ENCODE assay signal across 20 cellular contexts in the genomic region with DNA sequence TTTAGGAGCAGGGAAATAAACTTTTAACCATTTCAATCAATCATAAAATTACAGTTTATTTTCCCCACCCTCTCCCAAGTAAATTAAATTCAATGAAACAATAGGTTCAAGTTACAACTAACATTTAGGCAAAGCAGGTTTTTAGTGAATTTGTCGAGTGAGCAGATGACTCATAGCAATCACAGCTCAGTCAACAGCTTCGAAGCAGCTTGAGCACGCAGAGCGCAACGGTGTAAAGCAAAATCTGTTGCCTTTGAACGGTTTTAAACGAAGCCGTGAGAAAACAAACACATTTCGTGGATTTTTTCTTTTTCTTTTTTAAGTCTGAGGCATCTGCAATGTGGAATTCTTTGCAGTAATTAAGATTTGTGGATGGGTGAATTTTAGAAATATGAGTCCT.
DNase-seq lines count a peak whose midpoint lies in the region; ATAC-seq, FAIRE-seq and TF ChIP-seq lines count a peak whose summit lies in the region.
"Had no signal": no experiment of that assay in that cellular context is flagged by ENCODE, and none has a peak within 500 bp of the region (broad histone marks: within the 10 kb centered on the region; RNA-seq: fewer than 3 reads in every experiment).

No MANE protein-coding gene starts in this region.

- H3K18ac ChIP-seq in IMR-90 (ENCODE audit: low read depth, low read length) = no peak overlapping the region

- in situ Hi-C loops in IMR-90 (cut with MboI; ENCODE audit: low sequenced_read_pairs) = no loop called here

- no peak overlapping the region for H3K27ac ChIP-seq in IMR-90 (ENCODE audit: insufficient read depth, low read length)
- H3K27ac ChIP-seq: heart left ventricle, left lung, SK-N-MC, testis had no signal

- no peak overlapping the region for H3K56ac ChIP-seq in IMR-90 (ENCODE audit: extremely low read depth, insufficient read depth, low read length)

- H3K9me3 ChIP-seq in IMR-90 (ENCODE audit: control insufficient read depth, insufficient read depth, low read length) = no peaks in the 10 kb centered on the region; the same call in 1 of the 2 replicates
- H3K9me3 ChIP-seq: heart left ventricle, left lung, testis had no signal

- dilution Hi-C loops in IMR-90 (cut with HindIII; ENCODE audit: low sequenced_read_pairs, unreplicated experiment) = no loop called here

- POLR2A ChIA-PET in IMR-90 (lab: Charles Lee; ENCODE audit: unreplicated experiment) = interaction anchor here (0.7 kb wide), 1 partner anchor 23 kb away, joined by 8 read pairs; no protein-coding TSS in a partner anchor

- H3K9ac ChIP-seq in IMR-90 (ENCODE audit: low read depth, low read length) = no peak overlapping the region

- no peaks in the 10 kb centered on the region for H4K20me1 ChIP-seq in IMR-90 (ENCODE audit: insufficient read depth, low read length)

- FAIRE-seq in endometrium (lab: Jason Lieb, UNC) = peak; percentile 92

- no peak for ATAC-seq in IMR-90 (ENCODE audit: low read depth)
- ATAC-seq: CD8-positive, alpha-beta T cell; heart left ventricle; left lung; stimulated activated effector memory CD8-positive, alpha-beta T cell treated with anti-CD3 and anti-CD28 coated beads, Interleukin-12 subunit alpha, Interleukin-12 subunit beta, amount 100 ng/mL, for 72 hours had no signal

- TF ChIP-seq POLR2A in IMR-90 (IDR thresholded peaks at IDR 0.05; ENCODE audit: low read depth, low read length) = no peak

- no peak overlapping the region for H2BK120ac ChIP-seq in IMR-90 (ENCODE audit: low read depth, low read length)

- WGBS in IMR-90 (ENCODE audit: extremely low coverage in 2 of 2, insufficient read length in 1 of 2), 2 experiments = 39% methylated on average over 5 of the region's 9 CpGs; no CpG with 5 or more reads in 1 of the 2 experiments

- peaks cover 8% of the 10 kb centered on the region for H3K27me3 ChIP-seq in IMR-90 (ENCODE audit: control insufficient read depth, insufficient read depth, low read length)
- H3K27me3 ChIP-seq: heart left ventricle, testis had no signal

- no peak overlapping the region for H2BK5ac ChIP-seq in IMR-90 (ENCODE audit: low read depth, low read length, poor library complexity, severe bottlenecking)

- no peaks in the 10 kb centered on the region for H3K79me1 ChIP-seq in IMR-90 (ENCODE audit: low read depth in 1 of 2, low read length in 2 of 2)

- H2BK20ac ChIP-seq in IMR-90 (ENCODE audit: low read depth, low read length) = no peak overlapping the region

- no peaks in the 10 kb centered on the region for H3K9me1 ChIP-seq in IMR-90 (ENCODE audit: insufficient read depth, low read length)

- no peak for TF ChIP-seq CTCF in IMR-90 (conservative IDR thresholded peaks at IDR 0.05; ENCODE audit: low read depth, low read length)

- CTCF ChIA-PET in IMR-90 (lab: Yijun Ruan, JAX) = interaction anchor here (0.6 to 0.7 kb wide), 2 partner anchors 45 to 284 kb away, joined by 3 to 4 read pairs; no protein-coding TSS in a partner anchor

- no peak overlapping the region for H2AK5ac ChIP-seq in IMR-90 (ENCODE audit: low read depth, low read length)

- no peak overlapping the region for H3K14ac ChIP-seq in IMR-90 (replicated peaks; ENCODE audit: low read depth, low read length)

- no peak overlapping the region for H2AK9ac ChIP-seq in IMR-90 (replicated peaks; ENCODE audit: low read depth, low read length, poor library complexity)

- no peaks in the 10 kb centered on the region for H3K4me1 ChIP-seq in IMR-90 (ENCODE audit: control insufficient read depth, insufficient read depth, low read length)
- H3K4me1 ChIP-seq: heart left ventricle, left lung, testis had no signal

- no peak for TF ChIP-seq RAD21 in IMR-90 (IDR thresholded peaks at IDR 0.05; ENCODE audit: low read length)

- H3K4me3 ChIP-seq in IMR-90 (ENCODE audit: insufficient read depth, low read depth, low read length) = no peak overlapping the region
- H3K4me3 ChIP-seq: heart left ventricle, left lung, SK-N-MC, testis had no signal

- no peak overlapping the region for H2BK15ac ChIP-seq in IMR-90 (ENCODE audit: low read depth, low read length)

- H3K23ac ChIP-seq in IMR-90 (ENCODE audit: low read depth, low read length) = no peak overlapping the region

- BruUV-seq in IMR-90 (replicated peaks; lab: Mats Ljungman, UMichigan) = no TSS peak

- H4K8ac ChIP-seq in IMR-90 (ENCODE audit: low read depth in 2 of 2, low read length in 2 of 2) = no peak overlapping the region

- H3K36me3 ChIP-seq in IMR-90 (ENCODE audit: control insufficient read depth, insufficient read depth, low read length) = no peaks in the 10 kb centered on the region
- H3K36me3 ChIP-seq: heart left ventricle, left lung had no signal

- H2AFZ ChIP-seq in IMR-90 (replicated peaks; ENCODE audit: low read length, poor library complexity) = no peak overlapping the region

- H4K5ac ChIP-seq in IMR-90 (ENCODE audit: low read depth, low read length) = no peak overlapping the region

- no peak overlapping the region for H4K91ac ChIP-seq in IMR-90 (ENCODE audit: insufficient read depth, low read depth, low read length)

- DNase-seq in Ammon's horn (ENCODE audit: low spot score) (peak; percentile 65), IMR-90 (peak; percentile 8), middle frontal gyrus (ENCODE audit: extremely low spot score, low spot score) (peak; percentile 27), CD1c-positive myeloid dendritic cell (ENCODE audit: extremely low spot score) (no peak), epidermal melanocyte (ENCODE audit: insufficient read length, low spot score) (no peak), midbrain (lab: John Stamatoyannopoulos, UW) (no peak), GDM1 (lab: John Stamatoyannopoulos, UW) (no peak)
- DNase-seq: activated CD4-positive, alpha-beta T cell treated with anti-CD3 and anti-CD28 coated beads, Interleukin-2, amount 50 U/mL, for 48 hours; activated gamma-delta T cell treated with Interleukin-2 at 50 U/mL for 16 hours; amniotic stem cell; CD8-positive, alpha-beta T cell; left lung; MM.1S; NCI-H187 treated with DMSO at 0.1 percent for 48 hours; RPMI8226; testis had no signal

- no peak overlapping the region for H3K4ac ChIP-seq in IMR-90 (ENCODE audit: low read depth, low read length)

- intact Hi-C loops in IMR-90 (cut with micrococcal nuclease) = no loop called here

- no peak overlapping the region for H3K4me2 ChIP-seq in IMR-90 (ENCODE audit: low read depth, low read length)

TF ChIP-seq in IMR-90, 13 proteins besides CTCF, POLR2A, EP300 and RAD21:
- TF ChIP-seq, protein P1, sequence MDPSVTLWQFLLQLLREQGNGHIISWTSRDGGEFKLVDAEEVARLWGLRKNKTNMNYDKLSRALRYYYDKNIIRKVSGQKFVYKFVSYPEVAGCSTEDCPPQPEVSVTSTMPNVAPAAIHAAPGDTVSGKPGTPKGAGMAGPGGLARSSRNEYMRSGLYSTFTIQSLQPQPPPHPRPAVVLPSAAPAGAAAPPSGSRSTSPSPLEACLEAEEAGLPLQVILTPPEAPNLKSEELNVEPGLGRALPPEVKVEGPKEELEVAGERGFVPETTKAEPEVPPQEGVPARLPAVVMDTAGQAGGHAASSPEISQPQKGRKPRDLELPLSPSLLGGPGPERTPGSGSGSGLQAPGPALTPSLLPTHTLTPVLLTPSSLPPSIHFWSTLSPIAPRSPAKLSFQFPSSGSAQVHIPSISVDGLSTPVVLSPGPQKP (IDR thresholded peaks at IDR 0.05; ENCODE audit: borderline replicate concordance, low read depth, low read length) = no peak
- no peak for TF ChIP-seq BHLHE40 (IDR thresholded peaks at IDR 0.05; ENCODE audit: low read depth, low read length)
- no peak for TF ChIP-seq RCOR1 (IDR thresholded peaks at IDR 0.05; ENCODE audit: insufficient replicate concordance, low read length)
- TF ChIP-seq SMC3 (IDR thresholded peaks at IDR 0.05; ENCODE audit: low read depth, low read length) = no peak
- TF ChIP-seq MAFK (IDR thresholded peaks at IDR 0.05; ENCODE audit: low read depth, low read length) = no peak
- no peak for TF ChIP-seq MAZ (IDR thresholded peaks at IDR 0.05; ENCODE audit: borderline replicate concordance, low read depth, low read length)
- TF ChIP-seq RFX5 (IDR thresholded peaks at IDR 0.05; ENCODE audit: low read depth, low read length) = no peak
- no peak for TF ChIP-seq CHD1 (IDR thresholded peaks at IDR 0.05; ENCODE audit: low read depth, low read length)
- TF ChIP-seq CEBPB (IDR thresholded peaks at IDR 0.05; ENCODE audit: low read depth, low read length) = no peak
- TF ChIP-seq, protein P2, sequence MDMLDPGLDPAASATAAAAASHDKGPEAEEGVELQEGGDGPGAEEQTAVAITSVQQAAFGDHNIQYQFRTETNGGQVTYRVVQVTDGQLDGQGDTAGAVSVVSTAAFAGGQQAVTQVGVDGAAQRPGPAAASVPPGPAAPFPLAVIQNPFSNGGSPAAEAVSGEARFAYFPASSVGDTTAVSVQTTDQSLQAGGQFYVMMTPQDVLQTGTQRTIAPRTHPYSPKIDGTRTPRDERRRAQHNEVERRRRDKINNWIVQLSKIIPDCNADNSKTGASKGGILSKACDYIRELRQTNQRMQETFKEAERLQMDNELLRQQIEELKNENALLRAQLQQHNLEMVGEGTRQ (IDR thresholded peaks at IDR 0.05; ENCODE audit: low read depth, low read length) = no peak

Comparison
In these comparisons a context has a peak if more than half of its experiments do, and no peak if none do; other contexts are left out.
1. DNase-seq: peak in Ammon's horn (single experiment), IMR-90 (single experiment) and middle frontal gyrus (single experiment); none in CD1c-positive myeloid dendritic cell (single experiment), epidermal melanocyte (single experiment), midbrain (single experiment) and GDM1 (single experiment).